In genomic region chr16:83113317-83113716, GRCh38 we compare ENCODE assay signal across 8 cellular contexts.
A peak's percentile ranks its signal among the peaks of the same experiment; 100 is the strongest.
DNase-seq lines count a peak whose midpoint lies in the region; FAIRE-seq and TF ChIP-seq lines count a peak whose summit lies in the region.

No MANE protein-coding gene starts in this region.

- H3K36me3 ChIP-seq in bronchial epithelial cell (ENCODE audit: control insufficient read depth, insufficient read depth, low read length) (no peaks in the 10 kb centered on the region), liver (ENCODE audit: control insufficient read depth in 4 of 4, insufficient read depth in 3 of 4, low read depth in 1 of 4, low read length in 3 of 4) (no peaks in the 10 kb centered on the region)

- no peaks in the 10 kb centered on the region for H3K36me3 Mint-ChIP-seq in activated naive CD8-positive, alpha-beta T cell treated with anti-CD3 and anti-CD28 coated beads for 36 hours

- no peak overlapping the region for H3K27ac Mint-ChIP-seq in activated naive CD8-positive, alpha-beta T cell treated with anti-CD3 and anti-CD28 coated beads for 36 hours

- no peak overlapping the region for H3K9ac ChIP-seq in liver (ENCODE audit: low read depth in 1 of 2, low read length in 2 of 2)

- DNase-seq in COLO668 (lab: John Stamatoyannopoulos, UW; ENCODE audit: unreplicated experiment) (peak; percentile 12), HuH-7.5 (ENCODE audit: low spot score) (peak; percentile 18), bronchial epithelial cell (ENCODE audit: low read depth) (no peak), 8988T (no peak), GM19240 (ENCODE audit: insufficient read length, low spot score) (no peak), NCI-H2081 treated with DMSO at 0.1 percent for 48 hours (lab: John Stamatoyannopoulos, UW) (no peak)
- no peak for DNase-seq in activated naive CD8-positive, alpha-beta T cell treated with anti-CD3 and anti-CD28 coated beads for 36 hours

- no peaks in the 10 kb centered on the region for H3K4me1 Mint-ChIP-seq in activated naive CD8-positive, alpha-beta T cell treated with anti-CD3 and anti-CD28 coated beads for 36 hours

- no peak overlapping the region for H3K27ac ChIP-seq in liver (ENCODE audit: low read depth in 1 of 2, low read length in 2 of 2)

- H3K4me1 ChIP-seq in liver (ENCODE audit: control insufficient read depth in 4 of 4, insufficient read depth in 4 of 4, low read length in 3 of 4), result no peaks in the 10 kb centered on the region

- H3K27me3 ChIP-seq in bronchial epithelial cell (ENCODE audit: control insufficient read depth, insufficient read depth, low read length) (no peaks in the 10 kb centered on the region), liver (ENCODE audit: control insufficient read depth in 4 of 4, insufficient read depth in 4 of 4, low read length in 3 of 4) (peaks cover 0 to 5% (median 4%) of the 10 kb centered on the region in 4 donors)

- peak; percentile 65 for TF ChIP-seq CTCF in bronchial epithelial cell (IDR thresholded peaks at IDR 0.05; ENCODE audit: insufficient read depth, low read length, severe bottlenecking)
- TF ChIP-seq CTCF in liver (IDR thresholded peaks at IDR 0.05; ENCODE audit: low read depth, low read length, missing input control), result peak; percentile 38

- H3K9me3 Mint-ChIP-seq in activated naive CD8-positive, alpha-beta T cell treated with anti-CD3 and anti-CD28 coated beads for 36 hours, result peaks cover 1% of the 10 kb centered on the region

- peak; percentile 57 to 70 for TF ChIP-seq RAD21 in liver (IDR thresholded peaks at IDR 0.05)

- H3K4me3 Mint-ChIP-seq in activated naive CD8-positive, alpha-beta T cell treated with anti-CD3 and anti-CD28 coated beads for 36 hours, result no peak overlapping the region

- H3K9me3 ChIP-seq in liver (ENCODE audit: control insufficient read depth in 4 of 4, low read length in 3 of 4), result no peaks in the 10 kb centered on the region

- H3K4me3 ChIP-seq in bronchial epithelial cell (ENCODE audit: low read depth, low read length), result no peak overlapping the region
- no peak overlapping the region for H3K4me3 ChIP-seq in liver (ENCODE audit: low read depth in 1 of 3, low read length in 3 of 3)

- no peak for FAIRE-seq in bronchial epithelial cell (lab: Jason Lieb, UNC)

- 17% methylated on average over 7 of the region's 7 CpGs for WGBS in liver

- H3K27me3 Mint-ChIP-seq in activated naive CD8-positive, alpha-beta T cell treated with anti-CD3 and anti-CD28 coated beads for 36 hours, result peaks cover under 1% of the 10 kb centered on the region

TF ChIP-seq in liver, 16 proteins besides CTCF, POLR2A, EP300 and RAD21:
- TF ChIP-seq ZBTB33 (IDR thresholded peaks at IDR 0.05) (no peak), JUND (IDR thresholded peaks at IDR 0.05) (no peak), NR2F2 (IDR thresholded peaks at IDR 0.05) (no peak), EGR1 (IDR thresholded peaks at IDR 0.05; ENCODE audit: low read depth in 2 of 2) (no peak), HNF4G (IDR thresholded peaks at IDR 0.05) (no peak), FOXA1 (IDR thresholded peaks at IDR 0.05) (no peak), SP1 (IDR thresholded peaks at IDR 0.05) (no peak), ATF3 (IDR thresholded peaks at IDR 0.05) (no peak), RXRA (IDR thresholded peaks at IDR 0.05) (no peak), TAF1 (conservative IDR thresholded peaks at IDR 0.05) (no peak), MAX (IDR thresholded peaks at IDR 0.05) (no peak), FOXA2 (IDR thresholded peaks at IDR 0.05) (no peak), YY1 (IDR thresholded peaks at IDR 0.05) (no peak), HNF4A (conservative IDR thresholded peaks at IDR 0.05) (no peak)
- TF ChIP-seq, protein P1, sequence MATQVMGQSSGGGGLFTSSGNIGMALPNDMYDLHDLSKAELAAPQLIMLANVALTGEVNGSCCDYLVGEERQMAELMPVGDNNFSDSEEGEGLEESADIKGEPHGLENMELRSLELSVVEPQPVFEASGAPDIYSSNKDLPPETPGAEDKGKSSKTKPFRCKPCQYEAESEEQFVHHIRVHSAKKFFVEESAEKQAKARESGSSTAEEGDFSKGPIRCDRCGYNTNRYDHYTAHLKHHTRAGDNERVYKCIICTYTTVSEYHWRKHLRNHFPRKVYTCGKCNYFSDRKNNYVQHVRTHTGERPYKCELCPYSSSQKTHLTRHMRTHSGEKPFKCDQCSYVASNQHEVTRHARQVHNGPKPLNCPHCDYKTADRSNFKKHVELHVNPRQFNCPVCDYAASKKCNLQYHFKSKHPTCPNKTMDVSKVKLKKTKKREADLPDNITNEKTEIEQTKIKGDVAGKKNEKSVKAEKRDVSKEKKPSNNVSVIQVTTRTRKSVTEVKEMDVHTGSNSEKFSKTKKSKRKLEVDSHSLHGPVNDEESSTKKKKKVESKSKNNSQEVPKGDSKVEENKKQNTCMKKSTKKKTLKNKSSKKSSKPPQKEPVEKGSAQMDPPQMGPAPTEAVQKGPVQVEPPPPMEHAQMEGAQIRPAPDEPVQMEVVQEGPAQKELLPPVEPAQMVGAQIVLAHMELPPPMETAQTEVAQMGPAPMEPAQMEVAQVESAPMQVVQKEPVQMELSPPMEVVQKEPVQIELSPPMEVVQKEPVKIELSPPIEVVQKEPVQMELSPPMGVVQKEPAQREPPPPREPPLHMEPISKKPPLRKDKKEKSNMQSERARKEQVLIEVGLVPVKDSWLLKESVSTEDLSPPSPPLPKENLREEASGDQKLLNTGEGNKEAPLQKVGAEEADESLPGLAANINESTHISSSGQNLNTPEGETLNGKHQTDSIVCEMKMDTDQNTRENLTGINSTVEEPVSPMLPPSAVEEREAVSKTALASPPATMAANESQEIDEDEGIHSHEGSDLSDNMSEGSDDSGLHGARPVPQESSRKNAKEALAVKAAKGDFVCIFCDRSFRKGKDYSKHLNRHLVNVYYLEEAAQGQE (IDR thresholded peaks at IDR 0.05), result no peak

Comparison
In these comparisons a context has a peak if more than half of its experiments do, and no peak if none do; other contexts are left out.
1. DNase-seq: peak in COLO668 (single experiment) and HuH-7.5 (single experiment); none in bronchial epithelial cell (single experiment), 8988T (single experiment), activated naive CD8-positive, alpha-beta T cell treated with anti-CD3 and anti-CD28 coated beads for 36 hours (single experiment), GM19240 (single experiment) and NCI-H2081 treated with DMSO at 0.1 percent for 48 hours (single experiment).